In the genomic region with DNA sequence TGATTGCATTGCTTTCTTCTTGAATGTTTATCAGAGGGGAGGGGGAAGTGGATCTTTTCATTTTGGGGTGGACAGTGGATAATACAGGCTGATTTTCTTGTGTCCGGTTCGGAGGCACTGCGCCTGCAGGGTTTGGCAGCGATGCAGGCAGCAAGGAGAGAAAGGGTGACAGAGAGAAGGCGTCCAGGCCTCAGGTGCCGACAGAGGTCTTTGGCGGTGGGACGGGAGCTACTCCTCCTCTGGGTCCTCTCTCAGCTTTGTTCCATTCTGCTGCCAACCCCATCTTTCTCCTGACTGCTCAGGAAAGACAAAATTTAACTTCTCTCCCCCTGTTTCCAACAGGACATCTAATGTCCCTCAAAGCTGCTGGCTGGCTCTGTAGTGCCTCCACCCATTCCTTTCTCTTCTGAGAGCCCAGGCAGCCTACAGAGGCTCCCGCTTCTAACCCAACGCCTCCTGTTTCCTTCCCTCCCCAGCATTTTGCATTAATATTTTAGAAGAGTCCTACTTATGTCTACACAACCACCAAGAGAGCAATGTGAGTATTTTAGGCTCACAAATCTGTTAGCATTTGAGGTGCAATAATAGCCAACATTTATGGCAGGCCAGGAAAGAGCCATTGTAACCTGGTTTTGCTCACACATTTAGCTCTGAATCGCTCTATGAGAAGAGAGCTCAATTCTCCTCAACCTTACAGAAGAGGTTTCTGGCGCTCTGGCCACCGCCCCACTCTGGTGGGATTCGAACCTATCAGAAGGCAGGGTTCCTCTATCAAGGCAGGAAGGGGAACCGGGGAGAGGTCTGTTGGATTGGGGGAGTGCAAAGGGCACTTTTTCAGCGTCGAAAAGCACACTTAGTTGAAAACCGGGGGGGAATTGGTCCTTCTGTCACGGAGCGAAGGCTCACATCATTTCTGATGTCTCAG, we compare ENCODE assay signal across 28 cellular contexts. TPM values are rescaled to one million over a fixed set of nuclear protein-coding genes. Genes with fewer than 3 reads are reported as not detected.
DNase-seq lines count a peak whose midpoint lies in the region; ATAC-seq, FAIRE-seq and TF ChIP-seq lines count a peak whose summit lies in the region.
"Had no signal": no experiment of that assay in that cellular context is flagged by ENCODE, and none has a peak within 500 bp of the region (broad histone marks: within the 10 kb centered on the region; RNA-seq: fewer than 3 reads in every experiment).

No MANE protein-coding gene starts in this region.

- POLR2A ChIA-PET in H1 (lab: Charles Lee; ENCODE audit: partially characterized antibody), result interaction anchor here (1.1 kb wide), 1 partner anchor 13 kb away, joined by 4 read pairs; no protein-coding TSS in a partner anchor

- H2BK120ac ChIP-seq in H1 (replicated peaks; ENCODE audit: low read depth, low read length), result no peak overlapping the region

- peak overlapping the region in 1 of 2 experiments; percentile 80; a peak in 1 of 4 replicates for H3K4me2 ChIP-seq in H1 (ENCODE audit: insufficient read depth in 1 of 2, low read depth in 2 of 2, low read length in 2 of 2)

- H3K79me1 ChIP-seq in H1 (ENCODE audit: low read depth, low read length), result no peaks in the 10 kb centered on the region

- no peak overlapping the region for H3K9ac ChIP-seq in H1 (replicated peaks in 1 of 4; ENCODE audit: extremely low read depth in 1 of 4, low read depth in 3 of 4, low read length in 3 of 4)

- H2AFZ ChIP-seq in H1 (ENCODE audit: low read length), result no peak overlapping the region

- H3K14ac ChIP-seq in H1 (ENCODE audit: insufficient read length), result no peak overlapping the region

- peak overlapping the region; percentile 88 to 90 for H3K27ac ChIP-seq in right atrium auricular region
- H3K27ac ChIP-seq in heart left ventricle, result peak overlapping the region in 1 of 12 donors; percentile 19
- H3K27ac ChIP-seq in H1 (ENCODE audit: low read depth, low read length), result no peak overlapping the region
- peak overlapping the region; percentile 25 to 87 for H3K27ac ChIP-seq in left lung
- H3K27ac ChIP-seq in upper lobe of right lung, result peak overlapping the region; percentile 79
- H3K27ac ChIP-seq: neutrophil, VCaP had no signal

- peaks cover 0 to 79% of the 10 kb centered on the region in 2 donors for H3K4me1 ChIP-seq in right atrium auricular region
- H3K4me1 ChIP-seq in heart left ventricle, result peaks cover 0 to 32% (median 10%) of the 10 kb centered on the region in 12 donors
- H3K4me1 ChIP-seq in H1 (replicated peaks in 1 of 4; ENCODE audit: control insufficient read depth in 3 of 4, insufficient read depth in 4 of 4, low read length in 3 of 4), result peaks cover 7 to 32% (median 18%) of the 10 kb centered on the region in 4 experiments
- H3K4me1 ChIP-seq in left lung, result peaks cover 0 to 8% of the 10 kb centered on the region in 2 donors
- no peaks in the 10 kb centered on the region for H3K4me1 ChIP-seq in upper lobe of right lung

- no peak overlapping the region for H4K5ac ChIP-seq in H1 (ENCODE audit: insufficient read length, low read depth, low read length)

- H3K27me3 ChIP-seq in right atrium auricular region (no peaks in the 10 kb centered on the region), heart left ventricle (peaks cover 0 to 67% (median 0%) of the 10 kb centered on the region in 9 donors), H1 (replicated peaks in 1 of 4; ENCODE audit: control insufficient read depth in 3 of 4, extremely low read depth in 1 of 4, insufficient read depth in 3 of 4, low read length in 3 of 4) (peaks cover 86 to 100% (median 99%) of the 10 kb centered on the region in 4 experiments), left lung (peaks cover 60 to 99% of the 10 kb centered on the region in 2 donors), upper lobe of right lung (peaks cover 70% of the 10 kb centered on the region)

- no peak for TF ChIP-seq POLR2A in heart left ventricle (IDR thresholded peaks at IDR 0.05)
- no peak for TF ChIP-seq POLR2A in H1 (IDR thresholded peaks at IDR 0.05; ENCODE audit: control extremely low read depth in 1 of 2, low read depth in 2 of 2, low read length in 2 of 2)

- intact Hi-C loops in heart left ventricle (cut with DNase I), result loop anchor here in 1 of 10 donors (5.0 kb wide), 1 partner anchor 34 kb away; no protein-coding TSS in a partner anchor
- intact Hi-C loops in left lung (cut with DNase I), result no loop called here
- intact Hi-C loops in upper lobe of right lung (cut with DNase I), result no loop called here

- H2AK5ac ChIP-seq in H1 (ENCODE audit: low read depth, low read length), result peak overlapping the region; percentile 33; the same call in 1 of the 2 replicates

- no peak for FAIRE-seq in H1 (lab: Jason Lieb, UNC)
- FAIRE-seq: G401.6 had no signal

- H4K8ac ChIP-seq in H1 (ENCODE audit: extremely low read depth, insufficient read depth, low read length), result no peak overlapping the region

- H2BK5ac ChIP-seq in H1 (ENCODE audit: low read depth, low read length), result no peak overlapping the region

- DNase-seq in right atrium auricular region (ENCODE audit: low spot score), result no peak
- DNase-seq in heart left ventricle, result no peak
- DNase-seq in H1 (ENCODE audit: low read depth in 1 of 2, low spot score in 2 of 2), result no peak
- DNase-seq in left lung, result no peak
- no peak for DNase-seq in upper lobe of right lung
- DNase-seq in Ammon's horn (ENCODE audit: low spot score), result no peak
- DNase-seq: activated CD4-positive, alpha-beta T cell treated with anti-CD3 and anti-CD28 coated beads, Interleukin-2, amount 10 ng/mL, durations not matched to agents 7 days and 5 days; activated gamma-delta T cell treated with Interleukin-2 at 50 U/mL for 16 hours; activated naive CD8-positive, alpha-beta T cell treated with anti-CD3 and anti-CD28 coated beads, Interleukin-2, amount 50 U/mL, for 24 hours; activated T-cell treated with anti-CD3 and anti-CD28 coated beads, Interleukin-2, amount 50 U/mL, for 4 hours; caudate nucleus; CD4-positive, alpha-beta memory T cell; DMS153; left cardiac atrium; NCI-H1048; NCI-H1694 treated with DMSO at 0.1 percent for 48 hours; NCI-H510A treated with DMSO at 0.1 percent for 48 hours; NK-92 treated with Interleukin-12 subunit alpha and Interleukin-12 subunit beta, amount 100 ng/mL, for 24 hours; PC-3; SHP77 had no signal

- CTCF ChIA-PET in H1 (lab: Charles Lee; ENCODE audit: partially characterized antibody), result interaction anchor here (0.8 to 1.4 kb wide), 4 partner anchors 25 to 246 kb away, joined by 4 to 5 read pairs (median 4); no protein-coding TSS in a partner anchor

- H2BK12ac ChIP-seq in H1 (ENCODE audit: low read depth, low read length), result 0 out of 2 replicates have a peak overlapping the region, but pooled peaks have one; percentile 43

- no peak overlapping the region; the same call in 1 of the 2 replicates for H3K18ac ChIP-seq in H1 (ENCODE audit: extremely low read depth, low read length)

- TF ChIP-seq EP300 in H1 (IDR thresholded peaks at IDR 0.05; ENCODE audit: borderline replicate concordance in 1 of 2, low read depth in 2 of 2, low read length in 2 of 2), result no peak

- TF ChIP-seq CTCF in right atrium auricular region (IDR thresholded peaks at IDR 0.05) (no peak), heart left ventricle (IDR thresholded peaks at IDR 0.05) (no peak), H1 (IDR thresholded peaks at IDR 0.05; ENCODE audit: control extremely low read depth in 1 of 3, insufficient read depth in 1 of 3, low read depth in 1 of 3, low read length in 3 of 3) (no peak), left lung (IDR thresholded peaks at IDR 0.05) (no peak), upper lobe of right lung (IDR thresholded peaks at IDR 0.05) (no peak)

- TF ChIP-seq RAD21 in H1 (IDR thresholded peaks at IDR 0.05 in 1 of 2, conservative IDR thresholded peaks at IDR 0.05 in 1 of 2; ENCODE audit: low read depth in 2 of 2, low read length in 2 of 2), result no peak

- H3K4ac ChIP-seq in H1 (replicated peaks; ENCODE audit: insufficient read length, low read depth, low read length), result no peak overlapping the region

- peaks cover 5% of the 10 kb centered on the region for H3K36me3 ChIP-seq in right atrium auricular region
- no peaks in the 10 kb centered on the region for H3K36me3 ChIP-seq in heart left ventricle
- H3K36me3 ChIP-seq in H1 (ENCODE audit: control insufficient read depth in 2 of 4, insufficient read depth in 4 of 4, low read length in 3 of 4), result no peaks in the 10 kb centered on the region; a peak in 1 of 8 replicates
- no peaks in the 10 kb centered on the region for H3K36me3 ChIP-seq in left lung
- no peaks in the 10 kb centered on the region for H3K36me3 ChIP-seq in upper lobe of right lung
- H3K36me3 ChIP-seq: neutrophil had no signal

- peaks cover 18 to 21% of the 10 kb centered on the region in 2 experiments for H4K20me1 ChIP-seq in H1 (replicated peaks in 1 of 2; ENCODE audit: control insufficient read depth in 1 of 2, insufficient read depth in 2 of 2, low read length in 2 of 2)

- no peaks in the 10 kb centered on the region for H3K9me3 ChIP-seq in right atrium auricular region
- H3K9me3 ChIP-seq in heart left ventricle, result no peaks in the 10 kb centered on the region
- H3K9me3 ChIP-seq in H1 (ENCODE audit: insufficient read depth in 2 of 2, low read depth in 1 of 2, low read length in 1 of 2), result no peaks in the 10 kb centered on the region
- H3K9me3 ChIP-seq in left lung, result no peaks in the 10 kb centered on the region
- no peaks in the 10 kb centered on the region for H3K9me3 ChIP-seq in upper lobe of right lung
- H3K9me3 ChIP-seq: neutrophil had no signal

- H2BK20ac ChIP-seq in H1 (ENCODE audit: low read length), result no peak overlapping the region

- no peak overlapping the region for H3K4me3 ChIP-seq in right atrium auricular region
- no peak overlapping the region for H3K4me3 ChIP-seq in heart left ventricle
- H3K4me3 ChIP-seq in H1 (ENCODE audit: extremely low read depth in 1 of 4, insufficient read depth in 2 of 4, low read depth in 3 of 4, low read length in 4 of 4), result peak overlapping the region in 1 of 4 experiments; percentile 51; a peak in 1 of 8 replicates
- no peak overlapping the region for H3K4me3 ChIP-seq in left lung
- peak overlapping the region; percentile 55 for H3K4me3 ChIP-seq in upper lobe of right lung

- peaks cover 4% of the 10 kb centered on the region; the same call in 1 of the 2 replicates for H3K23me2 ChIP-seq in H1 (ENCODE audit: low read depth, low read length)

- H3K23ac ChIP-seq in H1 (ENCODE audit: insufficient read length), result no peak overlapping the region

- H3K56ac ChIP-seq in H1 (replicated peaks; ENCODE audit: insufficient read length, low read depth, low read length), result no peak overlapping the region

- 47 to 61% (median 56%) methylated on average over 20 of the region's 20 CpGs for WGBS in heart left ventricle, 4 donors
- WGBS in H1 (ENCODE audit: extremely low coverage in 1 of 2, insufficient coverage in 1 of 2, insufficient read length in 1 of 2, insufficient replicate concordance in 2 of 2, low coverage in 1 of 2, low lambda C conversion rate in 2 of 2, missing lambda C conversion rate in 1 of 2), 2 experiments, result 11% methylated on average over 20 of the region's 20 CpGs; no CpG with 5 or more reads in 1 of the 2 experiments

- H4K91ac ChIP-seq in H1 (replicated peaks; ENCODE audit: insufficient read length, low read length), result no peak overlapping the region

- 0 out of 2 replicates have a peak overlapping the region, but pooled peaks have one; percentile 61 for H2BK15ac ChIP-seq in H1 (ENCODE audit: low read length)

- no peaks in the 10 kb centered on the region for H3K79me2 ChIP-seq in H1 (ENCODE audit: control insufficient read depth in 1 of 2, insufficient read depth in 2 of 2, low read length in 2 of 2)

- ATAC-seq in heart left ventricle, result no peak
- no peak for ATAC-seq in left lung
- ATAC-seq in upper lobe of right lung, result no peak
- ATAC-seq in HG03460 (IDR thresholded peaks at IDR 0.05; ENCODE audit: unreplicated experiment), result no peak
- ATAC-seq in HG03432 (IDR thresholded peaks at IDR 0.05; ENCODE audit: unreplicated experiment), result no peak
- ATAC-seq: activated naive CD8-positive, alpha-beta T cell treated with anti-CD3 and anti-CD28 coated beads, Interleukin-2, amount 50 U/mL, for 24 hours; activated T-cell treated with anti-CD3 and anti-CD28 coated beads, Interleukin-2, amount 50 U/mL, for 4 hours; PC-3 had no signal

RNA-seq across cellular contexts. Expression of a gene that starts 7.1 kb away (rescaled TPM):
- total RNA-seq in right atrium auricular region (100 to 1,000 TPM; 238 to 345 TPM), heart left ventricle (10 to 100 TPM; 33.6 to 74.5 (median 44.9) TPM), left lung (10 to 100 TPM; 16.8 to 18.1 TPM), upper lobe of right lung (22.3 TPM)
- polyA plus RNA-seq in heart left ventricle (10 to 100 TPM in 1 of 2 donors, 1 to 10 TPM in 1; 8.1 to 21.3 TPM), H1 (2011; rRNA removed) (0.05 TPM in 1 of 2 replicates, not detected in the other)
- total RNA-seq in H1 (2021; fragmentation: NEBNext Ultra II Directional; extraction: Animal tissue kit (Norgen Biotek cat#: 25700)), result 0.08 TPM in 1 of 2 replicates, not detected in the other
- polyA plus RNA-seq in H1 (2011; cell fraction: cytosol; rRNA removed), result not detected
- not detected for polyA plus RNA-seq in H1 (2011; cell fraction: nucleus; rRNA removed)
- polyA plus RNA-seq in H1 (2012, experiment 1 of 2), result 0.13 TPM in 1 of 4 replicates, not detected in the others
- polyA plus RNA-seq in H1 (2012, experiment 2 of 2), result not detected
- 0.08 TPM for polyA plus RNA-seq in H1 (2013, experiment 1 of 2)
- 0.09 TPM for polyA plus RNA-seq in H1 (2013, experiment 2 of 2)
- not detected in 2 replicates for polyA minus RNA-seq in H1 (2011; rRNA and poly(A)+ RNA removed)
- not detected for polyA minus RNA-seq in H1 (2011; cell fraction: cytosol; rRNA and poly(A)+ RNA removed)
- polyA minus RNA-seq in H1 (2011; cell fraction: nucleus; rRNA and poly(A)+ RNA removed), result not detected
- total RNA-seq: A172; activated CD4-positive, alpha-beta T cell treated with anti-CD3 and anti-CD28 coated beads, Interleukin-2, amount 10 ng/mL, durations not matched to agents 7 days and 5 days; activated T-cell treated with anti-CD3 and anti-CD28 coated beads, Interleukin-2, amount 50 U/mL, for 4 hours; CD4-positive, alpha-beta memory T cell; PC-3; pulmonary artery endothelial cell had no signal
- polyA plus RNA-seq: CD4-positive, alpha-beta memory T cell; IgD-negative memory B cell had no signal

Comparison
In these comparisons a context has a peak if more than half of its experiments do, and no peak if none do; other contexts are left out.
1. RNA of a gene that starts 7.1 kb away (total RNA-seq): 238 to 345 TPM in right atrium auricular region, 33.6 to 74.5 TPM in heart left ventricle, 22.3 TPM in upper lobe of right lung (single experiment) and 16.8 to 18.1 TPM in left lung; 0.08 TPM in H1; every median in the first group is over 10 times any median in the second.